ENCODE assay signal across 12 cellular contexts in the genomic region with DNA sequence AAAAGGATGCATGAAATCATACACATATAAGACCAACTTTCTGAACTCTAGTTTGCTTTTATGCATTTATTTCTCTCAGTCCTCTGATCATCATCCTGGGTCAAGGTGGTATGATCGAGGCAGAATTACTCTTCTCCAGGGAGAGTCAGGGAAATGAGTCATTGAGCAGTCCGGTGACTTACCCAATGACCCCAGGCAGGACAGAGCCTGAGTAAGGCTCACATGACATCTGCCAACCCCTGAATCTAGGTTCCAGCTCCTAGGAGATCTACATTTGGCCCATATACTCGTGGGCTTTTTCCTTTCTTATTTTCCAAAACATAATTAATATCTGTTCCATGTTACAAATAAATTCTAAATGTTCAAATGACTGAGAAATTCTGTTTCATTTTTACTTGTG.
DNase-seq lines count a peak whose midpoint lies in the region; ATAC-seq and TF ChIP-seq lines count a peak whose summit lies in the region.
"Had no signal": no experiment of that assay in that cellular context is flagged by ENCODE, and none has a peak within 500 bp of the region (broad histone marks: within the 10 kb centered on the region; RNA-seq: fewer than 3 reads in every experiment).

No MANE protein-coding gene starts in this region.

- H3K79me2 ChIP-seq in HCT116 (ENCODE audit: insufficient read depth, low read length): no peaks in the 10 kb centered on the region

- H3K4me3 Mint-ChIP-seq in activated T-helper 17 cell treated with anti-CD3 and anti-CD28 coated beads, Interleukin-2, amount 50 U/mL, for 72 hours: no peak overlapping the region
- H3K4me3 Mint-ChIP-seq: CD4-positive, alpha-beta T cell had no signal

- RAD21 ChIA-PET in HCT116 (lab: Charles Lee; ENCODE audit: low non-redundant PET in 1 of 2, low total read pairs in 2 of 2, uncharacterized antibody in 2 of 2, unreplicated experiment in 2 of 2): no interaction called here

- ATAC-seq in HCT116: peak; percentile 63; the same call in 1 of the 2 replicates
- peak; percentile 63 for ATAC-seq in activated T-helper 17 cell treated with anti-CD3 and anti-CD28 coated beads, Interleukin-2, amount 50 U/mL, for 72 hours (replicated peaks)
- peak; percentile 54 for ATAC-seq in upper lobe of right lung
- no peak for ATAC-seq in HG03520 (IDR thresholded peaks at IDR 0.05; ENCODE audit: unreplicated experiment)
- ATAC-seq: gastroesophageal sphincter had no signal

- CTCF ChIA-PET in HCT116 (lab: Charles Lee): no interaction called here

- no peaks in the 10 kb centered on the region for H3K9me3 ChIP-seq in HCT116 (ENCODE audit: control insufficient read depth in 1 of 2, insufficient read depth in 1 of 2, low read depth in 1 of 2, low read length in 2 of 2)
- no peaks in the 10 kb centered on the region for H3K9me3 ChIP-seq in upper lobe of right lung
- H3K9me3 ChIP-seq: gastroesophageal sphincter, testis had no signal

- H3K9me3 Mint-ChIP-seq in activated T-helper 17 cell treated with anti-CD3 and anti-CD28 coated beads, Interleukin-2, amount 50 U/mL, for 72 hours: no peaks in the 10 kb centered on the region
- H3K9me3 Mint-ChIP-seq: CD4-positive, alpha-beta T cell had no signal

- H3K27me3 Mint-ChIP-seq in activated T-helper 17 cell treated with anti-CD3 and anti-CD28 coated beads, Interleukin-2, amount 50 U/mL, for 72 hours: no peaks in the 10 kb centered on the region
- H3K27me3 Mint-ChIP-seq: CD4-positive, alpha-beta T cell had no signal

- no peak for TF ChIP-seq RAD21 in HCT116 (IDR thresholded peaks at IDR 0.05; ENCODE audit: low read depth)

- H3K4me1 Mint-ChIP-seq in activated T-helper 17 cell treated with anti-CD3 and anti-CD28 coated beads, Interleukin-2, amount 50 U/mL, for 72 hours: peaks cover 9% of the 10 kb centered on the region

- TF ChIP-seq CTCF in HCT116 (IDR thresholded peaks at IDR 0.05 in 2 of 3, conservative IDR thresholded peaks at IDR 0.05 in 1 of 3; ENCODE audit: borderline replicate concordance in 1 of 3, insufficient read depth in 1 of 3, low read depth in 2 of 3, low read length in 2 of 3) (no peak), upper lobe of right lung (IDR thresholded peaks at IDR 0.05) (no peak)

- POLR2A ChIA-PET in HCT116 (lab: Charles Lee): no interaction called here

- no peak overlapping the region for H3K9ac ChIP-seq in HCT116 (ENCODE audit: low read length)

- H3K36me3 Mint-ChIP-seq in activated T-helper 17 cell treated with anti-CD3 and anti-CD28 coated beads, Interleukin-2, amount 50 U/mL, for 72 hours (ENCODE audit: low read depth): no peaks in the 10 kb centered on the region

- H3K27ac ChIP-seq in HCT116 (ENCODE audit: low read depth, low read length): no peak overlapping the region
- H3K27ac ChIP-seq in upper lobe of right lung: no peak overlapping the region
- H3K27ac ChIP-seq: gastroesophageal sphincter, testis had no signal

- H3K4me3 ChIP-seq in HCT116 (replicated peaks in 1 of 2; ENCODE audit: low read depth in 1 of 2, low read length in 2 of 2): no peak overlapping the region
- H3K4me3 ChIP-seq in upper lobe of right lung: no peak overlapping the region
- H3K4me3 ChIP-seq: gastroesophageal sphincter, testis had no signal

- peak overlapping the region; percentile 22 for H3K4me2 ChIP-seq in HCT116 (ENCODE audit: low read length)

- H3K9me2 ChIP-seq in HCT116 (ENCODE audit: insufficient read depth): no peaks in the 10 kb centered on the region

- H3K4me1 ChIP-seq in HCT116 (ENCODE audit: control insufficient read depth in 1 of 2, insufficient read depth in 2 of 2, low read length in 2 of 2) (peaks cover 2 to 13% of the 10 kb centered on the region in 2 experiments; a peak in 2 of 4 replicates), upper lobe of right lung (no peaks in the 10 kb centered on the region)
- H3K4me1 ChIP-seq: gastroesophageal sphincter had no signal

- H2AFZ ChIP-seq in HCT116 (ENCODE audit: low read depth, low read length, poor library complexity, severe bottlenecking): no peak overlapping the region

- no peak overlapping the region for H3K27ac Mint-ChIP-seq in activated T-helper 17 cell treated with anti-CD3 and anti-CD28 coated beads, Interleukin-2, amount 50 U/mL, for 72 hours
- H3K27ac Mint-ChIP-seq: CD4-positive, alpha-beta T cell had no signal

- H3K27me3 ChIP-seq in HCT116 (ENCODE audit: insufficient read depth, low read length): no peaks in the 10 kb centered on the region
- H3K27me3 ChIP-seq in upper lobe of right lung: no peaks in the 10 kb centered on the region
- H3K27me3 ChIP-seq: gastroesophageal sphincter, testis had no signal

- TF ChIP-seq POLR2A in HCT116 (IDR thresholded peaks at IDR 0.05; ENCODE audit: borderline replicate concordance, extremely low read depth, insufficient read depth, insufficient read length): no peak

- intact Hi-C loops in HCT116 (cut with micrococcal nuclease): no loop called here
- intact Hi-C loops in upper lobe of right lung (cut with DNase I): no loop called here

- DNase-seq in HCT116 (ENCODE audit: low read depth, low spot score) (no peak), iris pigment epithelial cell (ENCODE audit: low read depth) (peak; percentile 63), upper lobe of right lung (no peak)
- DNase-seq in activated naive CD4-positive, alpha-beta T cell (lab: John Stamatoyannopoulos, UW): no peak
- DNase-seq in effector CD8-positive, alpha-beta T cell (lab: John Stamatoyannopoulos, UW): no peak
- DNase-seq: CD4-positive, alpha-beta T cell; SW 1271; testis; WERI-Rb-1 had no signal

- no TSS peak for BruUV-seq in HCT116 (replicated peaks; lab: Mats Ljungman, UMichigan)

- no peaks in the 10 kb centered on the region for H4K20me1 ChIP-seq in HCT116 (ENCODE audit: insufficient read depth)

- H3K36me3 ChIP-seq in HCT116 (ENCODE audit: control insufficient read depth in 1 of 2, insufficient read depth in 2 of 2, low read length in 2 of 2): no peaks in the 10 kb centered on the region
- H3K36me3 ChIP-seq in upper lobe of right lung: no peaks in the 10 kb centered on the region
- H3K36me3 ChIP-seq: gastroesophageal sphincter, WERI-Rb-1 had no signal

TF ChIP-seq in HCT116, 20 proteins besides CTCF, POLR2A, EP300 and RAD21:
- TF ChIP-seq SP1 (IDR thresholded peaks at IDR 0.05; ENCODE audit: low read depth) (0 out of 2 replicates have a peak, but pooled peaks have one; percentile 20), ZNF274 (IDR thresholded peaks at IDR 0.05; ENCODE audit: low read depth, low read length) (no peak), FOSL1 (IDR thresholded peaks at IDR 0.05; ENCODE audit: low read depth) (peak; percentile 38; the same call in 1 of the 2 replicates), SRF (IDR thresholded peaks at IDR 0.05; ENCODE audit: low read depth) (no peak), TCF7L2 (IDR thresholded peaks at IDR 0.05; ENCODE audit: borderline replicate concordance, extremely low read depth, insufficient read depth, insufficient read length) (no peak)
